Comparison of ENCODE assay signal across 1 cellular context in the genomic region with DNA sequence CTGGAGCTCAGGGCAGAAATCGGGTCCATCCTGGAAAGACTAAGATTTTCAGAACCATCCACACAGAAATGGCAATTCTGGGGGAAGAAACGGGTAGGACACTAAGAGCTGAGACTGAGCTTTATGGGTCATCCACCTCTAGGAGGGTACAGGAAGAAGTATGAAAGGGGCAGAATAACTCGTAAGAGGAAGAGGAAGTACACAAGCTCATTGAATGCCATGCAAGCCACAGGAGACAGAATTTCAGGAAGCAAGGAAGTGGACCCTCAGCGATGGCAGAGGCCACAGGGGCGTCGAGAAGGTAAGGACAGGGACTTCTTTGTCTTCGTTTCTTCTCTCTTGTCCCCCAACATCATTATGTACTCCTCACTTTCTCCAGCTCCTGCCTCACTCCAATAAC.
TF ChIP-seq lines count a peak whose summit lies in the region.

No MANE protein-coding gene starts in this region.

TF ChIP-seq in GM23338, 12 proteins besides CTCF, POLR2A, EP300 and RAD21 (continued from another document):
- TF ChIP-seq ZNF462 (CRISPR knock-in tag; IDR thresholded peaks at IDR 0.05) (no peak), STAT1 (IDR thresholded peaks at IDR 0.05; ENCODE audit: unreplicated experiment) (no peak), EZH2 (IDR thresholded peaks at IDR 0.05; ENCODE audit: low read depth, unreplicated experiment) (no peak), REST (IDR thresholded peaks at IDR 0.05; ENCODE audit: unreplicated experiment) (no peak), ZNF331 (CRISPR knock-in tag; IDR thresholded peaks at IDR 0.05; ENCODE audit: low read depth) (no peak), CREB1 (CRISPR knock-in tag; IDR thresholded peaks at IDR 0.05; ENCODE audit: low read depth) (no peak), ZNF114 (CRISPR knock-in tag; IDR thresholded peaks at IDR 0.05) (no peak), ETS1 (IDR thresholded peaks at IDR 0.05) (no peak), POLR2AphosphoS5 (IDR thresholded peaks at IDR 0.05; ENCODE audit: low read depth) (no peak), EZH2phosphoT487 (IDR thresholded peaks at IDR 0.05; ENCODE audit: unreplicated experiment) (no peak)
TF ChIP-seq in GM23338: peak in this region for 0.
